ENCODE assay signal across 10 cellular contexts in the genomic region with DNA sequence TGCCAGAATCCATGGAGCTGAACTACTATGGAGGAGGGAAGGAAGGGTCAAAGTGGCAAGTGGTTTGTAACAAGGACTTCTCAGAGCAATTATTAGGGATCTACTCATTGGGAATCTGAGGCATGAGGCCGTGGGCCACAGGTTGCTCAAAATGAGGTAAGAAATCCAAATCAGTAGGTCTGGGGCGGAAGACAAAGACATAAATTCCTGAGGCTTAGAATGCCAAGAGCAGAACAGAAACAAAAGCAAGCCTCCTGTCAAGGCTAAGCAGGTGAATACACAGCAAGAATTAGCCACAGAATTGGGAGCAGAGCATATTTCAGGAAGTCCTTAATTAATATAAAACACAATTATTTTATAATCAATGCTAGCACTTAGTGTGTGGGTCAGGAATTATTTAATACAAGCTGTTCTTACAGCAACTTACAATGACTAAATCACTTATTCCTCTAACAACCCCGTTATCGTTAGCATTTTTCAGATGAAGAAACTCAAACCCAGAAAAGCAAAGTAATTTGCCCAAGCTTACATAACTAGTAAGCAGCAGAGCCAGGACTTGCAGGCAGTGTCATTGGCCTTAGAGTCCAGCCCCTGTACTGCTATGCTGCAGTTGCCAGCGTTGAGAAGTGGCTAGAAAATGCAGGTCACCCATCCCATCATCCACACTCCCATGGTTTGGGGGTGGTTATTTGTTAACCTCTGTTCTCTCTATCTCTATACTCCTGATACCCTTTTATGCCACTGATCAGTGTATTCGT. TPM values are rescaled to one million over a fixed set of nuclear protein-coding genes. Genes with fewer than 3 reads are reported as not detected.
"Had no signal": no experiment of that assay in that cellular context is flagged by ENCODE, and none has a peak within 500 bp of the region (broad histone marks: within the 10 kb centered on the region; RNA-seq: fewer than 3 reads in every experiment).

No MANE protein-coding gene starts in this region.

RNA-seq across cellular contexts. Expression of a gene that starts 40.3 kb away (rescaled TPM):
- total RNA-seq: activated CD4-positive, alpha-beta memory T cell treated with anti-CD3 and anti-CD28 coated beads, Interleukin-2, amount 10 ng/mL, durations not matched to agents 7 days and 5 days; activated CD8-positive, alpha-beta memory T cell treated with anti-CD3 and anti-CD28 coated beads, Interleukin-2, amount 10 ng/mL, durations not matched to agents 7 days and 5 days; astrocyte; cardiac septum had no signal

RNA-seq across cellular contexts. Expression of a gene that starts 53.7 kb away (rescaled TPM):
- total RNA-seq: activated CD4-positive, alpha-beta memory T cell treated with anti-CD3 and anti-CD28 coated beads, Interleukin-2, amount 10 ng/mL, durations not matched to agents 7 days and 5 days; activated CD4-positive, alpha-beta T cell treated with anti-CD3 and anti-CD28 coated beads for 36 hours; activated CD8-positive, alpha-beta memory T cell treated with anti-CD3 and anti-CD28 coated beads, Interleukin-2, amount 10 ng/mL, durations not matched to agents 7 days and 5 days; activated CD8-positive, alpha-beta T cell treated with anti-CD3 and anti-CD28 coated beads, Interleukin-2, amount 10 ng/mL, durations not matched to agents 7 days and 5 days; activated naive CD8-positive, alpha-beta T cell treated with anti-CD3 and anti-CD28 coated beads, Interleukin-2, amount 10 ng/mL, durations not matched to agents 7 days and 5 days; activated T-helper 2 cell treated with anti-CD3 and anti-CD28 coated beads, Interferon-gamma antibody, Interleukin-2, Interleukin-4, amounts not matched to agents 10 μg/mL and 5 μg/mL and 100 μg/mL, durations not matched to agents 14 hours and 24 hours and 36 hours; astrocyte; body of pancreas; cardiac septum had no signal
- polyA plus RNA-seq: adipose tissue had no signal
